ENCODE assay signal across 8 cellular contexts in the genomic region with DNA sequence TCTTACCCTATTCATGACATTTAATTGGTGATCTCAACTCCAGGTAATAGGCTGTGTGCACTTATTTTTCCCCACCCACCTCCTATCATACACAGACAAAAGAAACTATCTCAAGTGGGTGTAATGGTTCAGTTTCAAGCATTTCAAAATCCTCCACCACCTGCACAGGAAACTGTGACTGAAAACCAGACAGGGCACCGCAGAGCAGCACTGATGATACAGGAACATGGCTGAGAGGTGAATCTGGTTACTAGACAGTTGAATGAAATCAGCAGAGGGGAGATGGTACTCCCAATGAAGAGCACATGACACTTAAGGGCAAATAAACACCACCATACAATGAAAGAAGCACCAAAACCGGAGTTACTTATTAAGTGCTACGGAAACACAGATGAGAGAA.
A peak's percentile ranks its signal among the peaks of the same experiment; 100 is the strongest.
DNase-seq lines count a peak whose midpoint lies in the region; ATAC-seq and TF ChIP-seq lines count a peak whose summit lies in the region.

No MANE protein-coding gene starts in this region.

- ATAC-seq in HG03571 (IDR thresholded peaks at IDR 0.05; ENCODE audit: unreplicated experiment): peak; percentile 96

- peak; percentile 69 for DNase-seq in COLO668 (lab: John Stamatoyannopoulos, UW; ENCODE audit: unreplicated experiment)
- DNase-seq in GM20000 (ENCODE audit: low spot score): peak; percentile 67
- peak; percentile 84 for DNase-seq in activated CD4-positive, alpha-beta memory T cell treated with anti-CD3 and anti-CD28 coated beads, Interleukin-2, amount 10 ng/mL, durations not matched to agents 7 days and 5 days
- DNase-seq in immature natural killer cell: peak; percentile 12 to 27 (median 17)
- no peak for DNase-seq in stomach
- DNase-seq in substantia nigra (lab: John Stamatoyannopoulos, UW): no peak
- DNase-seq in 8988T: no peak

- POLR2A ChIA-PET in activated CD4-positive, alpha-beta memory T cell treated with anti-CD3 and anti-CD28 coated beads, Interleukin-2, amount 10 ng/mL, durations not matched to agents 7 days and 5 days (lab: Charles Lee): interaction anchor here (1.1 to 2.2 kb wide), 5 partner anchors 27 to 327 kb away, joined by 3 to 14 read pairs (median 3); no protein-coding TSS in a partner anchor

- CTCF ChIA-PET in activated CD4-positive, alpha-beta memory T cell treated with anti-CD3 and anti-CD28 coated beads, Interleukin-2, amount 10 ng/mL, durations not matched to agents 7 days and 5 days (lab: Charles Lee): interaction anchor here (0.9 to 2.5 kb wide), 2 partner anchors 15 to 136 kb away, joined by 3 to 14 read pairs; no protein-coding TSS in a partner anchor

- 61 to 73% (median 69%) methylated on average over 3 of the region's 3 CpGs for WGBS in stomach, 5 donors

- H3K36me3 ChIP-seq in stomach: no peaks in the 10 kb centered on the region

- H3K27ac ChIP-seq in stomach (peak overlapping the region in 4 of 5 donors; percentile 8 to 73 (median 40)), substantia nigra (ENCODE audit: low read depth, low read length, poor library complexity, severe bottlenecking) (no peak overlapping the region)

- no peak for TF ChIP-seq EP300 in stomach (IDR thresholded peaks at IDR 0.05)

- H3K4me3 Mint-ChIP-seq in activated CD4-positive, alpha-beta memory T cell treated with anti-CD3 and anti-CD28 coated beads, Interleukin-2, amount 10 ng/mL, durations not matched to agents 7 days and 5 days: peak overlapping the region; percentile 51
- peak overlapping the region in 3 of 5 donors; percentile 0 to 46 (median 3) for H3K4me3 Mint-ChIP-seq in immature natural killer cell

- H3K27me3 ChIP-seq in stomach: no peaks in the 10 kb centered on the region

- H3K36me3 Mint-ChIP-seq in activated CD4-positive, alpha-beta memory T cell treated with anti-CD3 and anti-CD28 coated beads, Interleukin-2, amount 10 ng/mL, durations not matched to agents 7 days and 5 days (ENCODE audit: low read depth): peaks cover 51% of the 10 kb centered on the region
- H3K36me3 Mint-ChIP-seq in immature natural killer cell: peaks cover 4 to 18% (median 13%) of the 10 kb centered on the region in 3 donors

- no peaks in the 10 kb centered on the region for H3K27me3 Mint-ChIP-seq in activated CD4-positive, alpha-beta memory T cell treated with anti-CD3 and anti-CD28 coated beads, Interleukin-2, amount 10 ng/mL, durations not matched to agents 7 days and 5 days
- no peaks in the 10 kb centered on the region for H3K27me3 Mint-ChIP-seq in immature natural killer cell (ENCODE audit: low read depth in 3 of 3)

- peaks cover 14% of the 10 kb centered on the region for H3K9me3 Mint-ChIP-seq in activated CD4-positive, alpha-beta memory T cell treated with anti-CD3 and anti-CD28 coated beads, Interleukin-2, amount 10 ng/mL, durations not matched to agents 7 days and 5 days
- H3K9me3 Mint-ChIP-seq in immature natural killer cell: no peaks in the 10 kb centered on the region

- intact Hi-C loops in stomach (cut with DNase I; ENCODE audit: low total_unique reads): no loop called here

- no peak for TF ChIP-seq POLR2A in stomach (IDR thresholded peaks at IDR 0.05)

- peak overlapping the region; percentile 85 for H3K27ac Mint-ChIP-seq in activated CD4-positive, alpha-beta memory T cell treated with anti-CD3 and anti-CD28 coated beads, Interleukin-2, amount 10 ng/mL, durations not matched to agents 7 days and 5 days
- H3K27ac Mint-ChIP-seq in immature natural killer cell: peak overlapping the region; percentile 2 to 82 (median 29)

- H3K9me3 ChIP-seq in stomach: no peaks in the 10 kb centered on the region

- peaks cover 0 to 43% (median 24%) of the 10 kb centered on the region in 4 donors for H3K4me1 ChIP-seq in stomach

- TF ChIP-seq CTCF in GM20000 (IDR thresholded peaks at IDR 0.05; ENCODE audit: extremely low read depth, missing control alignments): no peak
- no peak for TF ChIP-seq CTCF in stomach (IDR thresholded peaks at IDR 0.05)

- no peak overlapping the region for H3K4me3 ChIP-seq in stomach

- peaks cover 49% of the 10 kb centered on the region for H3K4me1 Mint-ChIP-seq in activated CD4-positive, alpha-beta memory T cell treated with anti-CD3 and anti-CD28 coated beads, Interleukin-2, amount 10 ng/mL, durations not matched to agents 7 days and 5 days
- peaks cover 33 to 66% of the 10 kb centered on the region in 2 donors for H3K4me1 Mint-ChIP-seq in immature natural killer cell

Comparison
In these comparisons a context has a peak if more than half of its experiments do, and no peak if none do; other contexts are left out.
1. DNase-seq: peak in COLO668 (single experiment), GM20000 (single experiment), activated CD4-positive, alpha-beta memory T cell treated with anti-CD3 and anti-CD28 coated beads, Interleukin-2, amount 10 ng/mL, durations not matched to agents 7 days and 5 days (single experiment) and immature natural killer cell (3 of 3); none in stomach (single experiment), substantia nigra (0 of 49) and 8988T (single experiment).